ENCODE assay signal across 9 cellular contexts in the genomic region with DNA sequence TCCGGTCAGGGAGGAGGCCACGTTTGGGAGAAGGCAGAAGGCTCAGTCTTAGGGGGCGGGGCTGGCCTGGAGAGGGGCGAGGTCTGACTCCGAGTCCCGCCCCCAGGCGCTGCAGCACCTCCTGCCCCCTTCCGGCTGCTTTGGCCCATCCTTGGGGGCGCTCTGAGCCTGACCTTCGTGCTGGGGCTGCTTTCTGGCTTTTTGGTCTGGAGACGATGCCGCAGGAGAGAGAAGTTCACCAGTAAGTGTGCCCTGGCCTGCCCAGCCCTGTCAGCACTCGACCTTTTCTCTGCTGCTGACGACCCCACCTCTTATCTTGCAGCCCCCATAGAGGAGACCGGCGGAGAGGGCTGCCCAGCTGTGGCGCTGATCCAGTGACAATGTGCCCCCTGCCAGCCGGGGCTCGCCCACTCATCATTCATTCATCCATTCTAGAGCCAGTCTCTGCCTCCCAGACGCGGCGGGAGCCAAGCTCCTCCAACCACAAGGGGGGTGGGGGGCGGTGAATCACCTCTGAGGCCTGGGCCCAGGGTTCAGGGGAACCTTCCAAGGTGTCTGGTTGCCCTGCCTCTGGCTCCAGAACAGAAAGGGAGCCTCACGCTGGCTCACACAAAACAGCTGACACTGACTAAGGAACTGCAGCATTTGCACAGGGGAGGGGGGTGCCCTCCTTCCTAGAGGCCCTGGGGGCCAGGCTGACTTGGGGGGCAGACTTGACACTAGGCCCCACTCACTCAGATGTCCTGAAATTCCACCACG. TPM values are rescaled to one million over a fixed set of nuclear protein-coding genes. Genes with fewer than 3 reads are reported as not detected.
DNase-seq lines count a peak whose midpoint lies in the region; ATAC-seq, FAIRE-seq and TF ChIP-seq lines count a peak whose summit lies in the region.
"Had no signal": no experiment of that assay in that cellular context is flagged by ENCODE, and none has a peak within 500 bp of the region (broad histone marks: within the 10 kb centered on the region; RNA-seq: fewer than 3 reads in every experiment).

No MANE protein-coding gene starts in this region.

- in situ Hi-C loops in IMR-90 (cut with MboI; ENCODE audit: low sequenced_read_pairs): no loop called here

- H2BK20ac ChIP-seq in IMR-90 (ENCODE audit: low read depth, low read length): peak overlapping the region; percentile 75

- peak overlapping the region; percentile 100 for H3K56ac ChIP-seq in IMR-90 (ENCODE audit: extremely low read depth, insufficient read depth, low read length)

- peak overlapping the region; percentile 79 for H3K4me2 ChIP-seq in IMR-90 (ENCODE audit: low read depth, low read length)

- peak overlapping the region; percentile 72 for H4K5ac ChIP-seq in IMR-90 (ENCODE audit: low read depth, low read length)

- ATAC-seq in IMR-90 (ENCODE audit: low read depth) (peak; percentile 46), left cardiac atrium (peak; percentile 45 to 56)

- peak; percentile 82 for DNase-seq in DMS53 (lab: John Stamatoyannopoulos, UW)
- peak; percentile 94 for DNase-seq in IMR-90
- DNase-seq in T-helper 1 cell: peak; percentile 51 to 76 (median 64)
- peak; percentile 90 for DNase-seq in adipocyte (ENCODE audit: low read depth)
- peak; percentile 88 for DNase-seq in left cardiac atrium
- peak; percentile 80 to 81 for DNase-seq in uterus
- DNase-seq in frontal cortex (ENCODE audit: low spot score in 2 of 2): no peak

- no CpG with 5 or more reads among the region's 25 CpGs for WGBS in IMR-90 (ENCODE audit: extremely low coverage in 2 of 2, insufficient read length in 1 of 2), 2 experiments

- peak overlapping the region; percentile 72 to 97 for H4K8ac ChIP-seq in IMR-90 (ENCODE audit: low read depth in 2 of 2, low read length in 2 of 2)

- H3K27me3 ChIP-seq in IMR-90 (ENCODE audit: control insufficient read depth, insufficient read depth, low read length): no peaks in the 10 kb centered on the region; the same call in 1 of the 2 replicates
- H3K27me3 ChIP-seq in adipocyte (replicated peaks; ENCODE audit: control insufficient read depth, insufficient read depth, low read length): peaks cover 11% of the 10 kb centered on the region
- no peaks in the 10 kb centered on the region for H3K27me3 ChIP-seq in rectal smooth muscle tissue (ENCODE audit: control insufficient read depth, insufficient read depth, low read length)
- peaks cover 9 to 12% of the 10 kb centered on the region in 2 donors for H3K27me3 ChIP-seq in uterus

- H2AK5ac ChIP-seq in IMR-90 (ENCODE audit: low read depth, low read length): peak overlapping the region; percentile 90

- H3K23ac ChIP-seq in IMR-90 (ENCODE audit: low read depth, low read length): peak overlapping the region; percentile 100

- H4K20me1 ChIP-seq in IMR-90 (ENCODE audit: insufficient read depth, low read length): peaks cover 31% of the 10 kb centered on the region

- H3K9ac ChIP-seq in IMR-90 (ENCODE audit: low read depth, low read length): peak overlapping the region; percentile 85
- H3K9ac ChIP-seq in adipocyte (ENCODE audit: low read length): peak overlapping the region; percentile 100
- peak overlapping the region; percentile 7 for H3K9ac ChIP-seq in rectal smooth muscle tissue (ENCODE audit: low read length)

- CTCF ChIA-PET in IMR-90 (lab: Yijun Ruan, JAX): interaction anchor here (2.7 kb wide), 1 partner anchor 10 kb away, joined by 12 read pairs; no protein-coding TSS in a partner anchor

- peaks cover 11% of the 10 kb centered on the region for H3K4me1 ChIP-seq in IMR-90 (ENCODE audit: control insufficient read depth, insufficient read depth, low read length)
- peaks cover 23% of the 10 kb centered on the region for H3K4me1 ChIP-seq in adipocyte (ENCODE audit: control insufficient read depth, insufficient read depth, low read length)
- H3K4me1 ChIP-seq in rectal smooth muscle tissue (ENCODE audit: control insufficient read depth, insufficient read depth, low read length): peaks cover 14% of the 10 kb centered on the region
- H3K4me1 ChIP-seq in uterus: peaks cover 0 to 18% of the 10 kb centered on the region in 2 donors

- peak overlapping the region; percentile 83 for H2BK120ac ChIP-seq in IMR-90 (ENCODE audit: low read depth, low read length)

- peak overlapping the region; percentile 98 for H4K91ac ChIP-seq in IMR-90 (ENCODE audit: insufficient read depth, low read depth, low read length)

- H3K4ac ChIP-seq in IMR-90 (ENCODE audit: low read depth, low read length): peak overlapping the region; percentile 98

- H3K27ac ChIP-seq in IMR-90 (ENCODE audit: insufficient read depth, low read length) (peak overlapping the region; percentile 97), rectal smooth muscle tissue (ENCODE audit: low read depth, low read length) (peak overlapping the region; percentile 93), uterus (peak overlapping the region; percentile 94 to 95)

- TF ChIP-seq CTCF in IMR-90 (conservative IDR thresholded peaks at IDR 0.05; ENCODE audit: low read depth, low read length): peak; percentile 38
- TF ChIP-seq CTCF in uterus (IDR thresholded peaks at IDR 0.05): peak in 1 of 4 experiments; percentile 20

- intact Hi-C loops in IMR-90 (cut with micrococcal nuclease) (loop anchor here (1.0 kb wide), 1 partner anchor 38 kb away; no protein-coding TSS in a partner anchor), left cardiac atrium (cut with DNase I) (no loop called here), uterus (cut with DNase I; ENCODE audit: low total_unique reads) (no loop called here)

- H2AK9ac ChIP-seq in IMR-90 (replicated peaks; ENCODE audit: low read depth, low read length, poor library complexity): peak overlapping the region; percentile 99

- H2BK5ac ChIP-seq in IMR-90 (ENCODE audit: low read depth, low read length, poor library complexity, severe bottlenecking): peak overlapping the region; percentile 99

- H2BK15ac ChIP-seq in IMR-90 (ENCODE audit: low read depth, low read length): peak overlapping the region; percentile 24; the same call in 1 of the 3 replicates

- BruUV-seq in IMR-90 (replicated peaks; lab: Mats Ljungman, UMichigan): TSS peak; percentile 78

- H3K9me3 ChIP-seq in IMR-90 (ENCODE audit: control insufficient read depth, insufficient read depth, low read length) (no peaks in the 10 kb centered on the region), adipocyte (ENCODE audit: control insufficient read depth, low read length) (no peaks in the 10 kb centered on the region), uterus (no peaks in the 10 kb centered on the region)

- POLR2A ChIA-PET in IMR-90 (lab: Charles Lee; ENCODE audit: unreplicated experiment): interaction anchor here (2.0 kb wide), 1 partner anchor 10 kb away, joined by 7 read pairs; no protein-coding TSS in a partner anchor

- dilution Hi-C loops in IMR-90 (cut with HindIII; ENCODE audit: low sequenced_read_pairs, unreplicated experiment): no loop called here

- FAIRE-seq in frontal cortex (lab: Jason Lieb, UNC): no peak

- H3K14ac ChIP-seq in IMR-90 (replicated peaks; ENCODE audit: low read depth, low read length): peak overlapping the region; percentile 98

- TF ChIP-seq POLR2A in IMR-90 (IDR thresholded peaks at IDR 0.05; ENCODE audit: low read depth, low read length): peak; percentile 34; the same call in 1 of the 2 replicates
- TF ChIP-seq POLR2A in uterus (IDR thresholded peaks at IDR 0.05): no peak

- H3K4me3 ChIP-seq in IMR-90 (ENCODE audit: insufficient read depth, low read depth, low read length): peak overlapping the region; percentile 77
- H3K4me3 ChIP-seq in adipocyte (ENCODE audit: low read length): peak overlapping the region; percentile 96
- peak overlapping the region; percentile 71 for H3K4me3 ChIP-seq in rectal smooth muscle tissue (ENCODE audit: low read length)
- peak overlapping the region; percentile 51 to 78 for H3K4me3 ChIP-seq in uterus

- no peaks in the 10 kb centered on the region for H3K9me1 ChIP-seq in IMR-90 (ENCODE audit: insufficient read depth, low read length)

- H3K79me1 ChIP-seq in IMR-90 (ENCODE audit: low read depth in 1 of 2, low read length in 2 of 2): peaks cover 0 to 27% of the 10 kb centered on the region in 2 experiments; a peak in 2 of 4 replicates

- no peak for TF ChIP-seq RAD21 in IMR-90 (IDR thresholded peaks at IDR 0.05; ENCODE audit: low read length)

- peak overlapping the region; percentile 67 for H3K18ac ChIP-seq in IMR-90 (ENCODE audit: low read depth, low read length)

- H3K36me3 ChIP-seq in IMR-90 (ENCODE audit: control insufficient read depth, insufficient read depth, low read length) (peaks cover 17% of the 10 kb centered on the region), adipocyte (ENCODE audit: control insufficient read depth, insufficient read depth, low read length, severe bottlenecking) (peaks cover 10% of the 10 kb centered on the region), rectal smooth muscle tissue (ENCODE audit: control insufficient read depth, insufficient read depth, low read length) (no peaks in the 10 kb centered on the region), uterus (no peaks in the 10 kb centered on the region)

- peak overlapping the region; percentile 53 for H2AFZ ChIP-seq in IMR-90 (replicated peaks; ENCODE audit: low read length, poor library complexity)

RNA-seq across cellular contexts. Expression of gene TNFRSF12A, which starts 1.5 kb away (rescaled TPM):
- total RNA-seq in IMR-90 (2012; rRNA removed) (103 and 118 TPM in 2 replicates), left cardiac atrium (10 to 100 TPM; 24.3 to 72.4 TPM), uterus (10 to 100 TPM; 12.6 to 76.2 (median 24.0) TPM), frontal cortex (0.82 TPM)
- 304 and 346 TPM in 2 replicates for polyA plus RNA-seq in IMR-90 (2012; rRNA removed)
- 521 and 602 TPM in 2 replicates for polyA plus RNA-seq in IMR-90 (2012; cell fraction: cytosol; rRNA removed)
- polyA plus RNA-seq in IMR-90 (2012; cell fraction: nucleus; rRNA removed; ENCODE audit: low replicate concordance): 187 and 632 TPM in 2 replicates

RNA-seq across cellular contexts. Expression of gene HCFC1R1, which starts 2.1 kb away (rescaled TPM):
- total RNA-seq in IMR-90 (2012; rRNA removed) (7.2 and 9.7 TPM in 2 replicates), left cardiac atrium (10 to 100 TPM; 28.4 to 46.1 TPM), uterus (10 to 100 TPM in 3 of 4 donors, 1 to 10 TPM in 1; 3.6 to 67.5 (median 25.4) TPM), frontal cortex (15.5 TPM)
- 57.9 and 121 TPM in 2 replicates for polyA plus RNA-seq in IMR-90 (2012; rRNA removed)
- 41.2 and 72.4 TPM in 2 replicates for polyA plus RNA-seq in IMR-90 (2012; cell fraction: cytosol; rRNA removed)
- 15.4 and 31.6 TPM in 2 replicates for polyA plus RNA-seq in IMR-90 (2012; cell fraction: nucleus; rRNA removed; ENCODE audit: low replicate concordance)

RNA-seq across cellular contexts. Expression of gene THOC6, which starts 2.2 kb away (rescaled TPM):
- 16.1 and 16.8 TPM in 2 replicates for total RNA-seq in IMR-90 (2012; rRNA removed)
- polyA plus RNA-seq in IMR-90 (2012; rRNA removed): 23.1 and 26.0 TPM in 2 replicates
- 19.7 and 25.7 TPM in 2 replicates for polyA plus RNA-seq in IMR-90 (2012; cell fraction: cytosol; rRNA removed)
- 128 and 164 TPM in 2 replicates for polyA plus RNA-seq in IMR-90 (2012; cell fraction: nucleus; rRNA removed; ENCODE audit: low replicate concordance)
- total RNA-seq in left cardiac atrium: 10 to 100 TPM; 11.8 to 18.2 TPM
- total RNA-seq in uterus: 10 to 100 TPM in 3 of 4 donors, 1 to 10 TPM in 1; 3.8 to 29.0 (median 22.3) TPM
- total RNA-seq in frontal cortex: 6.1 TPM

RNA-seq across cellular contexts. Expression of gene CLDN6, which starts 3.6 kb away (rescaled TPM):
- total RNA-seq in IMR-90 (2012; rRNA removed): not detected in 2 replicates
- 0.07 and 0.14 TPM in 2 replicates for polyA plus RNA-seq in IMR-90 (2012; rRNA removed)
- 0.16 TPM in 2 replicates for polyA plus RNA-seq in IMR-90 (2012; cell fraction: cytosol; rRNA removed)
- 0.31 and 0.32 TPM in 2 replicates for polyA plus RNA-seq in IMR-90 (2012; cell fraction: nucleus; rRNA removed; ENCODE audit: low replicate concordance)
- total RNA-seq in left cardiac atrium: not detected
- total RNA-seq in uterus: 1 to 10 TPM in 1 of 4 donors, not detected in 3; 4.1 TPM
- total RNA-seq in frontal cortex: 0.41 TPM
- total RNA-seq: lung microvascular endothelial cell had no signal

RNA-seq across cellular contexts. Expression of gene CLDN9, which starts 8.9 kb away (rescaled TPM):
- total RNA-seq in IMR-90 (2012; rRNA removed): not detected in 2 replicates
- 0.05 TPM in 1 of 2 replicates, not detected in the other for polyA plus RNA-seq in IMR-90 (2012; rRNA removed)
- polyA plus RNA-seq in IMR-90 (2012; cell fraction: cytosol; rRNA removed): 0.03 TPM in 1 of 2 replicates, not detected in the other
- 0.15 and 0.82 TPM in 2 replicates for polyA plus RNA-seq in IMR-90 (2012; cell fraction: nucleus; rRNA removed; ENCODE audit: low replicate concordance)
- under 1 TPM; 0.24 TPM for total RNA-seq in left cardiac atrium
- total RNA-seq in uterus: 1 to 10 TPM in 1 of 4 donors, under 1 TPM in 1, not detected in 2; 0.21 to 1.8 TPM
- total RNA-seq in frontal cortex: not detected
- total RNA-seq: lung microvascular endothelial cell had no signal

Comparison
In these comparisons a context has a peak if more than half of its experiments do, and no peak if none do; other contexts are left out.
1. DNase-seq: peak in DMS53 (single experiment), IMR-90 (single experiment), T-helper 1 cell (5 of 5), adipocyte (single experiment), left cardiac atrium (single experiment) and uterus (2 of 2); none in frontal cortex (0 of 2).
2. H3K9ac ChIP-seq: peak in every context shown above with its lines; median percentile 100 in adipocyte; 85 in IMR-90; 7 in rectal smooth muscle tissue.
3. Peak in every context shown above with its lines, with median percentiles within 50 percentile points of each other: H3K27ac ChIP-seq and H3K4me3 ChIP-seq.